In the genomic region with DNA sequence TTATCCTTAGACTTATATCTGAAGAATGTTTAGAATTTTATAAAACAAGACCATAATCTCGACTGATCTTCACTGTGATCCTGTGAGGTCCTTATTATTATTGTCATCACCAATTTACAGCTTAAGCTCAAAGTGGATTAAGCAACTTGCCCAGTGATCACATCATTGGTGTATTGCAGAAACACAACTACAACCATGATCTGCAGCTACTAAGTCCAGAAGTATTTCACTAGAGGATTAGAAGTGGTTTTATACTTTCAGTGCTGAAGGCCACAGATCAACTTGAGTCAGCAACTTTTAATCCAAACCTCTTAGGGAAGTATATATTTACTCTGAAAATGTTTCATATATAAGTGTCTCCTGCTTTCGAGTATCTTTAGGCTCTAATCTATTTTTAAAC, we compare ENCODE assay signal across 30 cellular contexts.
A peak's percentile ranks its signal among the peaks of the same experiment; 100 is the strongest.
DNase-seq lines count a peak whose midpoint lies in the region; TF ChIP-seq lines count a peak whose summit lies in the region.
"Had no signal": no experiment of that assay in that cellular context is flagged by ENCODE, and none has a peak within 500 bp of the region (broad histone marks: within the 10 kb centered on the region; RNA-seq: fewer than 3 reads in every experiment).

No MANE protein-coding gene starts in this region.

- intact Hi-C loops in testis (cut with DNase I; ENCODE audit: low total_unique reads), result no loop called here

- H4K20me1 ChIP-seq in MM.1S (ENCODE audit: insufficient read depth, low read length), result no peaks in the 10 kb centered on the region

- H2AFZ ChIP-seq in MM.1S (ENCODE audit: low read length), result no peak overlapping the region

- TF ChIP-seq CTCF in MM.1S (IDR thresholded peaks at IDR 0.05; ENCODE audit: low read length) (no peak), retinal pigment epithelial cell (conservative IDR thresholded peaks at IDR 0.05; ENCODE audit: low read depth, low read length) (no peak), Peyer's patch (IDR thresholded peaks at IDR 0.05) (no peak), testis (IDR thresholded peaks at IDR 0.05) (no peak), WERI-Rb-1 (IDR thresholded peaks at IDR 0.05; ENCODE audit: low read depth, low read length) (no peak)

- H3K9me2 ChIP-seq in MM.1S (replicated peaks; ENCODE audit: insufficient read depth, low read length), result no peaks in the 10 kb centered on the region
- H3K9me2 ChIP-seq: SK-N-SH had no signal

- peaks cover 19% of the 10 kb centered on the region for H3F3A ChIP-seq in MM.1S (ENCODE audit: insufficient read depth, low read length)

- H3K79me2 ChIP-seq in MM.1S (ENCODE audit: low read length), result no peaks in the 10 kb centered on the region

- 72 to 77% methylated on average over 2 of the region's 2 CpGs for WGBS in testis, 2 donors

- no peak overlapping the region for H3K4me3 ChIP-seq in MM.1S (ENCODE audit: low read length)
- no peak overlapping the region for H3K4me3 ChIP-seq in retinal pigment epithelial cell (ENCODE audit: low read length)
- H3K4me3 ChIP-seq in Peyer's patch, result no peak overlapping the region
- no peak overlapping the region for H3K4me3 ChIP-seq in testis
- H3K4me3 ChIP-seq in WERI-Rb-1 (ENCODE audit: low read depth, low read length), result no peak overlapping the region
- H3K4me3 ChIP-seq: body of pancreas, left ventricle myocardium inferior, pancreas had no signal

- TF ChIP-seq POLR2A in Peyer's patch (IDR thresholded peaks at IDR 0.05), result no peak
- TF ChIP-seq POLR2A in testis (IDR thresholded peaks at IDR 0.05), result no peak

- H3K27me3 ChIP-seq in MM.1S (replicated peaks; ENCODE audit: insufficient read depth, low read length) (no peaks in the 10 kb centered on the region), Peyer's patch (no peaks in the 10 kb centered on the region), testis (no peaks in the 10 kb centered on the region), WERI-Rb-1 (ENCODE audit: insufficient read depth, low read depth, severe bottlenecking) (peaks cover 25% of the 10 kb centered on the region)
- H3K27me3 ChIP-seq: body of pancreas, pancreas had no signal

- H3K27ac ChIP-seq in MM.1S (ENCODE audit: low read length) (peak overlapping the region; percentile 45; the same call in 1 of the 2 replicates), epithelial cell of prostate (no peak overlapping the region), Peyer's patch (no peak overlapping the region), testis (no peak overlapping the region), WERI-Rb-1 (no peak overlapping the region)
- H3K27ac ChIP-seq: body of pancreas, left ventricle myocardium inferior, pancreas, VCaP had no signal

- DNase-seq in EH (ENCODE audit: low read depth) (peak; percentile 58), MM.1S (peak; percentile 92), epithelial cell of prostate (ENCODE audit: low read depth, low spot score) (peak; percentile 56), retinal pigment epithelial cell (ENCODE audit: low read depth) (peak; percentile 100), Peyer's patch (no peak), testis (no peak), WERI-Rb-1 (no peak)
- no peak for DNase-seq in activated naive CD4-positive, alpha-beta T cell treated with Interleukin-2 at 50 U/mL for 16 hours
- DNase-seq: activated CD4-positive, alpha-beta T cell treated with anti-CD3 and anti-CD28 coated beads, Interleukin-2, amount 10 ng/mL, durations not matched to agents 24 days and 14 days; activated T-cell treated with anti-CD3 and anti-CD28 coated beads, Interleukin-2, amount 50 U/mL, for 72 hours; AML-193; body of pancreas; CD8-positive, alpha-beta T cell; effector CD4-positive, alpha-beta T cell; GOT3; hypothalamus; Kasumi-1; left ventricle myocardium inferior; natural killer cell; NCI-H1048; NCI-H187 treated with DMSO at 0.1 percent for 48 hours; NCI-H2227 treated with DMSO at 0.1 percent for 48 hours; NCI-H748 treated with DMSO at 0.1 percent for 48 hours; pancreas; right cardiac atrium; SK-N-SH; stimulated activated CD4-positive, alpha-beta T cell treated with anti-CD3 and anti-CD28 coated beads, Interleukin-4, amount 100 ng/mL, for 4 hours; stimulated activated naive CD4-positive, alpha-beta T cell treated with Interleukin-2 at 50 U/mL for 16 hours; T-helper 17 cell had no signal

- H3K9me3 ChIP-seq in MM.1S (replicated peaks; ENCODE audit: insufficient read depth, low read length) (no peaks in the 10 kb centered on the region), Peyer's patch (no peaks in the 10 kb centered on the region), testis (no peaks in the 10 kb centered on the region), WERI-Rb-1 (ENCODE audit: severe bottlenecking) (no peaks in the 10 kb centered on the region)
- H3K9me3 ChIP-seq: body of pancreas, left ventricle myocardium inferior, pancreas, SK-N-SH had no signal

- peaks cover 32% of the 10 kb centered on the region for H3K4me1 ChIP-seq in MM.1S (ENCODE audit: low read length)
- H3K4me1 ChIP-seq in Peyer's patch, result no peaks in the 10 kb centered on the region
- no peaks in the 10 kb centered on the region for H3K4me1 ChIP-seq in testis
- H3K4me1 ChIP-seq: body of pancreas, left ventricle myocardium inferior, pancreas had no signal

- H3K9ac ChIP-seq in MM.1S (ENCODE audit: low read length), result no peak overlapping the region
- H3K9ac ChIP-seq: SK-N-SH had no signal

- H3K36me3 ChIP-seq in MM.1S (replicated peaks; ENCODE audit: insufficient read depth, low read length), result no peaks in the 10 kb centered on the region
- no peaks in the 10 kb centered on the region for H3K36me3 ChIP-seq in Peyer's patch
- no peaks in the 10 kb centered on the region for H3K36me3 ChIP-seq in testis (ENCODE audit: low read depth, missing control alignments)
- H3K36me3 ChIP-seq in WERI-Rb-1, result no peaks in the 10 kb centered on the region
- H3K36me3 ChIP-seq: left ventricle myocardium inferior, pancreas had no signal

- H3K4me2 ChIP-seq in MM.1S (ENCODE audit: low read depth, low read length), result peak overlapping the region; percentile 43; the same call in 1 of the 2 replicates
- H3K4me2 ChIP-seq: SK-N-SH had no signal

Comparison
In these comparisons a context has a peak if more than half of its experiments do, and no peak if none do; other contexts are left out.
1. DNase-seq: peak in EH (single experiment), MM.1S (single experiment), epithelial cell of prostate (single experiment) and retinal pigment epithelial cell (single experiment); none in Peyer's patch (0 of 3), activated naive CD4-positive, alpha-beta T cell treated with Interleukin-2 at 50 U/mL for 16 hours (single experiment), testis (single experiment) and WERI-Rb-1 (single experiment).